Comparison of ENCODE assay signal across 22 cellular contexts in the genomic region with DNA sequence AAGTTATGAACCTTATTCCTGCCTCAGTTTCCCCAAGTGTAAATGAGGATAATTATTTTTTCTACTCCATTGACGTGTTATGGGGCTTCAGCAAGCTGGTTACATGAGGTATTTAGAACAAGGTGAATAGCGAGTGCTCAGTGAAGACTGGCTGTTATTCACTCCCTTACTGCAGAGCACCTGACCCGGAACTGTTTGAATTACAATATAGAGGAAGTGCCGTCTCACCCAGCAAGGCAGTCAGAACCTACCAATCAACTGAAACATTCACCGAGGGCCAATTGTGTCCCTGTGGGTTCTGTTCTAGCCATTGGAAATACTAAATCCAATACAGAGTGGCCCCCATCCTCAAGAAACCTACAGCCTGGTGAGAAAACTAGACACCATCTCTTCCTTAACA.
"Had no signal": no experiment of that assay in that cellular context is flagged by ENCODE, and none has a peak within 500 bp of the region (broad histone marks: within the 10 kb centered on the region; RNA-seq: fewer than 3 reads in every experiment).

No MANE protein-coding gene starts in this region.

- ATAC-seq: foreskin keratinocyte; gastroesophageal sphincter; heart left ventricle; left cardiac atrium; left lung; left ventricle myocardium superior; lower lobe of right lung; mucosa of descending colon; naive thymus-derived CD8-positive, alpha-beta T cell had no signal

- H3K4me2 ChIP-seq: hepatocyte had no signal

- H3K27ac ChIP-seq: dorsolateral prefrontal cortex, esophagus muscularis mucosa, foreskin keratinocyte, gastroesophageal sphincter, heart left ventricle, hepatocyte, left lung, lower lobe of right lung had no signal

- FAIRE-seq: endothelial cell of umbilical vein, frontal cortex, islet of Langerhans, keratinocyte had no signal

- DNase-seq: dermis blood vessel endothelial cell; dorsolateral prefrontal cortex; effector CD4-positive, alpha-beta T cell; effector memory CD4-positive, alpha-beta T cell; foreskin keratinocyte; heart left ventricle; hypothalamus; left cardiac atrium; left lung; left ventricle myocardium superior; lower lobe of right lung; mesenchymal stem cell; mucosa of descending colon; naive B cell; naive thymus-derived CD8-positive, alpha-beta T cell had no signal

- H3K36me3 ChIP-seq: gastroesophageal sphincter, heart left ventricle, left lung, lower lobe of right lung had no signal

- H3K4me3 ChIP-seq: dorsolateral prefrontal cortex, esophagus muscularis mucosa, gastroesophageal sphincter, heart left ventricle, hepatocyte, left lung, lower lobe of right lung, mucosa of descending colon had no signal

- H3K4me1 ChIP-seq: foreskin keratinocyte, left lung, lower lobe of right lung had no signal

- H3K27me3 ChIP-seq: dorsolateral prefrontal cortex, esophagus muscularis mucosa, foreskin keratinocyte, gastroesophageal sphincter, heart left ventricle, hepatocyte, left lung had no signal

- H3K9me3 ChIP-seq: esophagus muscularis mucosa, gastroesophageal sphincter, heart left ventricle, left lung, lower lobe of right lung, mucosa of descending colon had no signal

- H3K79me2 ChIP-seq: hepatocyte had no signal

- H2AFZ ChIP-seq: hepatocyte had no signal
